In genomic region chr11:59666969-59667368, GRCh38 we compare ENCODE assay signal across 10 cellular contexts. TPM values are rescaled to one million over a fixed set of nuclear protein-coding genes. Genes with fewer than 3 reads are reported as not detected.
DNase-seq lines count a peak whose midpoint lies in the region; ATAC-seq and TF ChIP-seq lines count a peak whose summit lies in the region.
"Had no signal": no experiment of that assay in that cellular context is flagged by ENCODE, and none has a peak within 500 bp of the region (broad histone marks: within the 10 kb centered on the region; RNA-seq: fewer than 3 reads in every experiment).

No MANE protein-coding gene starts in this region.

- H3K4me3 ChIP-seq in breast epithelium: peak overlapping the region in 1 of 3 donors; percentile 94
- peak overlapping the region; percentile 85 for H3K4me3 ChIP-seq in upper lobe of right lung

- TF ChIP-seq CTCF in MCF 10A (IDR thresholded peaks at IDR 0.05; ENCODE audit: unreplicated experiment) (no peak), breast epithelium (IDR thresholded peaks at IDR 0.05) (no peak), upper lobe of right lung (IDR thresholded peaks at IDR 0.05) (no peak)

- peaks cover 52% of the 10 kb centered on the region for H3K36me3 Mint-ChIP-seq in MCF 10A (ENCODE audit: insufficient read depth, unreplicated experiment)
- peaks cover 35% of the 10 kb centered on the region for H3K36me3 Mint-ChIP-seq in activated T-helper 1 cell treated with anti-CD3 and anti-CD28 coated beads, Interleukin-12 subunit alpha, Interleukin-12 subunit beta, Interleukin-2, Interleukin-4 antibody, amounts not matched to agents 30 ng/mL and 10 ng/mL and 1 ng/mL, durations not matched to agents 14 hours and 24 hours and 36 hours (ENCODE audit: low read depth)

- BruUV-seq in MCF 10A (replicated peaks; lab: Mats Ljungman, UMichigan): no TSS peak

- H3K9me3 ChIP-seq in breast epithelium (no peaks in the 10 kb centered on the region), upper lobe of right lung (no peaks in the 10 kb centered on the region)

- CTCF ChIA-PET in MCF 10A (lab: Yijun Ruan, JAX): interaction anchor here (0.7 to 1.1 kb wide), 2 partner anchors 23 to 129 kb away, joined by 3 to 4 read pairs; no protein-coding TSS in a partner anchor

- intact Hi-C loops in MCF 10A (cut with micrococcal nuclease): no loop called here
- intact Hi-C loops in breast epithelium (cut with DNase I; ENCODE audit: low total_unique reads): no loop called here
- intact Hi-C loops in activated T-helper 1 cell treated with anti-CD3 and anti-CD28 coated beads, Interleukin-12 subunit alpha, Interleukin-12 subunit beta, Interleukin-2, Interleukin-4 antibody, amounts not matched to agents 30 ng/mL and 10 ng/mL and 1 ng/mL, durations not matched to agents 14 hours and 24 hours and 36 hours (cut with micrococcal nuclease): loop anchor here (2.0 kb wide), 1 partner anchor 14 kb away; no protein-coding TSS in a partner anchor
- intact Hi-C loops in upper lobe of right lung (cut with DNase I): no loop called here
- intact Hi-C loops in posterior cingulate gyrus (cut with DNase I): loop anchor here (5.0 kb wide), 2 partner anchors 115 to 135 kb away; no protein-coding TSS in a partner anchor

- DNase-seq in MCF 10A (ENCODE audit: unreplicated experiment): peak; percentile 11
- no peak for DNase-seq in breast epithelium (ENCODE audit: low spot score in 2 of 2)
- DNase-seq in activated T-helper 1 cell treated with anti-CD3 and anti-CD28 coated beads, Interleukin-12 subunit alpha, Interleukin-12 subunit beta, Interleukin-2, Interleukin-4 antibody, amounts not matched to agents 30 ng/mL and 10 ng/mL and 1 ng/mL, durations not matched to agents 14 hours and 24 hours and 36 hours (ENCODE audit: low spot score): no peak
- DNase-seq in iris pigment epithelial cell (ENCODE audit: low read depth): peak; percentile 33
- no peak for DNase-seq in upper lobe of right lung
- no peak for DNase-seq in posterior cingulate gyrus
- DNase-seq: DMS 273 treated with DMSO at 0.1 percent for 48 hours; stimulated activated CD4-positive, alpha-beta T cell treated with anti-CD3 and anti-CD28 coated beads, Interleukin-4, amount 100 ng/mL, for 24 hours had no signal

- H3K27me3 ChIP-seq in breast epithelium (no peaks in the 10 kb centered on the region), upper lobe of right lung (no peaks in the 10 kb centered on the region)

- POLR2A ChIA-PET in MCF 10A (lab: Yijun Ruan, JAX): interaction anchor here (0.7 to 6.6 kb wide), 8 partner anchors 10 to 492 kb away, joined by 3 to 79 read pairs (median 10); partner anchors contain the start of genes OSBP and STX3

- H3K27ac ChIP-seq in breast epithelium (no peak overlapping the region), upper lobe of right lung (no peak overlapping the region)

- ATAC-seq in upper lobe of right lung (no peak), GM21381 (IDR thresholded peaks at IDR 0.05; ENCODE audit: unreplicated experiment) (no peak), GM21515 (IDR thresholded peaks at IDR 0.05; ENCODE audit: unreplicated experiment) (no peak)

- H3K4me1 ChIP-seq in breast epithelium (peaks cover 0 to 13% of the 10 kb centered on the region in 2 donors), upper lobe of right lung (peaks cover 37% of the 10 kb centered on the region)

- H3K36me3 ChIP-seq in breast epithelium: no peaks in the 10 kb centered on the region
- H3K36me3 ChIP-seq in upper lobe of right lung: peaks cover 48% of the 10 kb centered on the region

- no peaks in the 10 kb centered on the region for H3K9me3 Mint-ChIP-seq in MCF 10A (ENCODE audit: unreplicated experiment)
- H3K9me3 Mint-ChIP-seq in activated T-helper 1 cell treated with anti-CD3 and anti-CD28 coated beads, Interleukin-12 subunit alpha, Interleukin-12 subunit beta, Interleukin-2, Interleukin-4 antibody, amounts not matched to agents 30 ng/mL and 10 ng/mL and 1 ng/mL, durations not matched to agents 14 hours and 24 hours and 36 hours: no peaks in the 10 kb centered on the region

- peak overlapping the region; percentile 95 for H3K4me3 Mint-ChIP-seq in MCF 10A (ENCODE audit: unreplicated experiment)
- H3K4me3 Mint-ChIP-seq in activated T-helper 1 cell treated with anti-CD3 and anti-CD28 coated beads, Interleukin-12 subunit alpha, Interleukin-12 subunit beta, Interleukin-2, Interleukin-4 antibody, amounts not matched to agents 30 ng/mL and 10 ng/mL and 1 ng/mL, durations not matched to agents 14 hours and 24 hours and 36 hours: peak overlapping the region; percentile 94

- TF ChIP-seq POLR2A in breast epithelium (IDR thresholded peaks at IDR 0.05): no peak

- no peaks in the 10 kb centered on the region for H3K27me3 Mint-ChIP-seq in MCF 10A (ENCODE audit: insufficient read depth, unreplicated experiment)
- no peaks in the 10 kb centered on the region for H3K27me3 Mint-ChIP-seq in activated T-helper 1 cell treated with anti-CD3 and anti-CD28 coated beads, Interleukin-12 subunit alpha, Interleukin-12 subunit beta, Interleukin-2, Interleukin-4 antibody, amounts not matched to agents 30 ng/mL and 10 ng/mL and 1 ng/mL, durations not matched to agents 14 hours and 24 hours and 36 hours (ENCODE audit: insufficient read depth)

- H3K27ac Mint-ChIP-seq in MCF 10A (ENCODE audit: low read depth, unreplicated experiment): no peak overlapping the region
- H3K27ac Mint-ChIP-seq in activated T-helper 1 cell treated with anti-CD3 and anti-CD28 coated beads, Interleukin-12 subunit alpha, Interleukin-12 subunit beta, Interleukin-2, Interleukin-4 antibody, amounts not matched to agents 30 ng/mL and 10 ng/mL and 1 ng/mL, durations not matched to agents 14 hours and 24 hours and 36 hours: peak overlapping the region; percentile 59

- peaks cover 27% of the 10 kb centered on the region for H3K4me1 Mint-ChIP-seq in MCF 10A (ENCODE audit: insufficient read depth, unreplicated experiment)
- H3K4me1 Mint-ChIP-seq in activated T-helper 1 cell treated with anti-CD3 and anti-CD28 coated beads, Interleukin-12 subunit alpha, Interleukin-12 subunit beta, Interleukin-2, Interleukin-4 antibody, amounts not matched to agents 30 ng/mL and 10 ng/mL and 1 ng/mL, durations not matched to agents 14 hours and 24 hours and 36 hours (ENCODE audit: low read depth): peaks cover 58% of the 10 kb centered on the region

RNA-seq across cellular contexts. Expression of gene PATL1, which starts 1.9 kb away (rescaled TPM):
- total RNA-seq in MCF 10A (2022): 42.6 and 49.6 TPM in 2 replicates
- total RNA-seq in breast epithelium: 10 to 100 TPM; 13.4 to 15.8 (median 15.2) TPM
- total RNA-seq in activated T-helper 1 cell treated with anti-CD3 and anti-CD28 coated beads, Interleukin-12 subunit alpha, Interleukin-12 subunit beta, Interleukin-2, Interleukin-4 antibody, amounts not matched to agents 30 ng/mL and 10 ng/mL and 1 ng/mL, durations not matched to agents 14 hours and 24 hours and 36 hours: 68.7 and 74.0 TPM in 2 replicates
- total RNA-seq in upper lobe of right lung: 35.9 TPM

RNA-seq across cellular contexts. Expression of gene OR10V1, which starts 46.7 kb away (rescaled TPM):
- not detected in 2 replicates for total RNA-seq in MCF 10A (2022)
- not detected for total RNA-seq in breast epithelium
- total RNA-seq in activated T-helper 1 cell treated with anti-CD3 and anti-CD28 coated beads, Interleukin-12 subunit alpha, Interleukin-12 subunit beta, Interleukin-2, Interleukin-4 antibody, amounts not matched to agents 30 ng/mL and 10 ng/mL and 1 ng/mL, durations not matched to agents 14 hours and 24 hours and 36 hours: not detected in 2 replicates
- total RNA-seq in upper lobe of right lung: not detected

RNA-seq across cellular contexts. Expression of gene OSBP, which starts 51.4 kb away (rescaled TPM):
- 73.7 and 76.1 TPM in 2 replicates for total RNA-seq in MCF 10A (2022)
- 10 to 100 TPM; 42.4 to 48.2 (median 43.9) TPM for total RNA-seq in breast epithelium
- 40.5 and 41.7 TPM in 2 replicates for total RNA-seq in activated T-helper 1 cell treated with anti-CD3 and anti-CD28 coated beads, Interleukin-12 subunit alpha, Interleukin-12 subunit beta, Interleukin-2, Interleukin-4 antibody, amounts not matched to agents 30 ng/mL and 10 ng/mL and 1 ng/mL, durations not matched to agents 14 hours and 24 hours and 36 hours
- 39.9 TPM for total RNA-seq in upper lobe of right lung

Comparison
In these comparisons a context has a peak if more than half of its experiments do, and no peak if none do; other contexts are left out.
1. DNase-seq: peak in MCF 10A (single experiment) and iris pigment epithelial cell (single experiment); none in breast epithelium (0 of 2), activated T-helper 1 cell treated with anti-CD3 and anti-CD28 coated beads, Interleukin-12 subunit alpha, Interleukin-12 subunit beta, Interleukin-2, Interleukin-4 antibody, amounts not matched to agents 30 ng/mL and 10 ng/mL and 1 ng/mL, durations not matched to agents 14 hours and 24 hours and 36 hours (single experiment), upper lobe of right lung (single experiment) and posterior cingulate gyrus (0 of 10).
2. intact Hi-C loops: an anchor here in activated T-helper 1 cell treated with anti-CD3 and anti-CD28 coated beads, Interleukin-12 subunit alpha, Interleukin-12 subunit beta, Interleukin-2, Interleukin-4 antibody, amounts not matched to agents 30 ng/mL and 10 ng/mL and 1 ng/mL, durations not matched to agents 14 hours and 24 hours and 36 hours (2.0 kb wide) and posterior cingulate gyrus (5.0 kb wide); none called in MCF 10A, breast epithelium and upper lobe of right lung.